Comparison of ENCODE assay signal across 26 cellular contexts in the genomic region with DNA sequence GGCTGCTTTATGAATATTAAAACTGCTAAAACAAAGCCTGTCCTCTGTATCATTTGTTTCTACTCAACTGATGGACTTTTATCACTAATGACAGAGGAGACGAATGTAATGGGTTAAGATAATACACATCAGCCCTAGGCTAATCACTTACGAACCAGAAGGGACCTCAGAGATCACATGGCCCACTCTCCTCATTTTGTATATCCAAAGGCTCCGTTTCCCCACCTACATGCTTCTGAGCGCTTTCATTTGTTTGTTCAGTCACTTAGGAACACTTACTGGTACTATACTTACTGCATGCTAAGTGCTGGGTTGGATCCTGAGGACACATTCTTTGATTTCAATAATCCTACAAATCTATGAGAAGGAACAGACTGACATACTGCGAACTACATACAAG.
"Had no signal": no experiment of that assay in that cellular context is flagged by ENCODE, and none has a peak within 500 bp of the region (broad histone marks: within the 10 kb centered on the region; RNA-seq: fewer than 3 reads in every experiment).

No MANE protein-coding gene starts in this region.

- DNase-seq: activated CD4-positive, alpha-beta T cell treated with anti-CD3 and anti-CD28 coated beads, Interleukin-2, amount 50 U/mL, for 4 hours; activated CD8-positive, alpha-beta memory T cell treated with anti-CD3 and anti-CD28 coated beads, Interleukin-2, amount 50 U/mL, for 48 hours; activated naive CD4-positive, alpha-beta T cell treated with Interleukin-2 at 50 U/mL for 16 hours; activated naive CD8-positive, alpha-beta T cell treated with anti-CD3 and anti-CD28 coated beads for 36 hours; activated T-cell treated with anti-CD3 and anti-CD28 coated beads, Interleukin-2, amount 50 U/mL, for 4 hours; amniotic stem cell; effector memory CD8-positive, alpha-beta T cell; heart left ventricle; islet precursor cell; left cardiac atrium; mesendoderm; naive B cell; retina; sigmoid colon; stimulated activated CD4-positive, alpha-beta T cell treated with anti-CD3 and anti-CD28 coated beads, Interleukin-15, amount 100 ng/mL, for 24 hours; stimulated activated naive CD4-positive, alpha-beta T cell; T-helper 9 cell; testis had no signal

- H3K27me3 ChIP-seq: breast epithelium, heart left ventricle, sigmoid colon, testis had no signal

- H3K27me3 Mint-ChIP-seq: activated naive CD8-positive, alpha-beta T cell treated with anti-CD3 and anti-CD28 coated beads for 36 hours; progenitor cell of endocrine pancreas; type B pancreatic cell had no signal

- H3K9me3 Mint-ChIP-seq: activated naive CD8-positive, alpha-beta T cell treated with anti-CD3 and anti-CD28 coated beads for 36 hours; activated T-cell treated with anti-CD3 and anti-CD28 coated beads, Interleukin-2, amount 50 U/mL, for 4 hours; activated T-helper 2 cell treated with anti-CD3 and anti-CD28 coated beads, Interferon-gamma antibody, Interleukin-2, Interleukin-4, amounts not matched to agents 10 μg/mL and 5 μg/mL and 100 μg/mL, durations not matched to agents 14 hours and 24 hours and 36 hours; central memory CD8-positive, alpha-beta T cell; effector memory CD8-positive, alpha-beta T cell; naive B cell; neural crest cell; type B pancreatic cell; WTC11 had no signal

- H3K4me1 ChIP-seq: breast epithelium, heart left ventricle, sigmoid colon had no signal

- H3K36me3 Mint-ChIP-seq: activated naive CD8-positive, alpha-beta T cell treated with anti-CD3 and anti-CD28 coated beads for 36 hours; naive B cell; type B pancreatic cell; WTC11 had no signal

- ATAC-seq: activated T-cell treated with anti-CD3 and anti-CD28 coated beads, Interleukin-2, amount 50 U/mL, for 4 hours; effector memory CD8-positive, alpha-beta T cell; heart left ventricle; left cardiac atrium; WTC11 had no signal

- H3K4me3 ChIP-seq: breast epithelium, heart left ventricle, sigmoid colon, smooth muscle cell, testis had no signal

- H3K27ac ChIP-seq: breast epithelium, heart left ventricle, sigmoid colon, testis had no signal

- H3K27ac Mint-ChIP-seq: activated naive CD8-positive, alpha-beta T cell treated with anti-CD3 and anti-CD28 coated beads for 36 hours; activated T-helper 2 cell treated with anti-CD3 and anti-CD28 coated beads, Interferon-gamma antibody, Interleukin-2, Interleukin-4, amounts not matched to agents 10 μg/mL and 5 μg/mL and 100 μg/mL, durations not matched to agents 14 hours and 24 hours and 36 hours; effector memory CD8-positive, alpha-beta T cell; naive B cell; progenitor cell of endocrine pancreas; type B pancreatic cell; WTC11 had no signal

- H3K9me3 ChIP-seq: breast epithelium, heart left ventricle, sigmoid colon, testis had no signal

- H3K4me3 Mint-ChIP-seq: activated naive CD8-positive, alpha-beta T cell treated with anti-CD3 and anti-CD28 coated beads for 36 hours; activated T-cell treated with anti-CD3 and anti-CD28 coated beads, Interleukin-2, amount 50 U/mL, for 4 hours; central memory CD8-positive, alpha-beta T cell; effector memory CD8-positive, alpha-beta T cell; naive B cell; neural crest cell; type B pancreatic cell; WTC11 had no signal

- H3K4me1 Mint-ChIP-seq: activated naive CD8-positive, alpha-beta T cell treated with anti-CD3 and anti-CD28 coated beads for 36 hours; central memory CD8-positive, alpha-beta T cell; neural crest cell; WTC11 had no signal

- H3K36me3 ChIP-seq: breast epithelium, heart left ventricle, sigmoid colon had no signal
